ENCODE assay signal across 11 cellular contexts in genomic region chr15:96360581-96361308, GRCh38. TPM values are rescaled to one million over a fixed set of nuclear protein-coding genes. Genes with fewer than 3 reads are reported as not detected.
A peak's percentile ranks its signal among the peaks of the same experiment; 100 is the strongest.
DNase-seq lines count a peak whose midpoint lies in the region; TF ChIP-seq lines count a peak whose summit lies in the region.
"Had no signal": no experiment of that assay in that cellular context is flagged by ENCODE, and none has a peak within 500 bp of the region (broad histone marks: within the 10 kb centered on the region; RNA-seq: fewer than 3 reads in every experiment).

No MANE protein-coding gene starts in this region.

- H3K9ac ChIP-seq in stomach smooth muscle (ENCODE audit: low read length in 2 of 2), result peak overlapping the region; percentile 70 to 86

- no peaks in the 10 kb centered on the region for H3K9me2 ChIP-seq in OCI-LY7 (ENCODE audit: insufficient read depth, low read length)

- peak overlapping the region; percentile 50 to 69 for H3K27ac ChIP-seq in coronary artery
- peak overlapping the region; percentile 98 for H3K27ac ChIP-seq in stomach smooth muscle (ENCODE audit: low read length)
- H3K27ac ChIP-seq in SJCRH30, result no peak overlapping the region
- H3K27ac ChIP-seq in OCI-LY7 (ENCODE audit: low read depth, low read length, poor library complexity, severe bottlenecking), result no peak overlapping the region
- H3K27ac ChIP-seq: 22Rv1 had no signal

- no peak overlapping the region for H3K4me2 ChIP-seq in OCI-LY7 (ENCODE audit: low read length)

- H3K27me3 ChIP-seq in stomach smooth muscle (ENCODE audit: control insufficient read depth in 1 of 2, insufficient read depth in 2 of 2, low read length in 2 of 2), result no peaks in the 10 kb centered on the region
- no peaks in the 10 kb centered on the region for H3K27me3 ChIP-seq in SJCRH30
- H3K27me3 ChIP-seq: adrenal gland had no signal

- no TSS peak for BruUV-seq in OCI-LY7 (replicated peaks; lab: Mats Ljungman, UMichigan)

- no peaks in the 10 kb centered on the region for H4K20me1 ChIP-seq in OCI-LY7 (ENCODE audit: insufficient read depth, low read length)

- H3K4me3 ChIP-seq in coronary artery (peak overlapping the region; percentile 88), stomach smooth muscle (ENCODE audit: low read length in 2 of 2) (peak overlapping the region; percentile 57 to 81), SJCRH30 (no peak overlapping the region), OCI-LY7 (ENCODE audit: low read depth, low read length, poor library complexity, severe bottlenecking) (no peak overlapping the region)

- no peak overlapping the region for H2AFZ ChIP-seq in OCI-LY7 (ENCODE audit: low read length)

- DNase-seq in NCI-H2227 (lab: John Stamatoyannopoulos, UW; ENCODE audit: unreplicated experiment) (peak; percentile 77), NCI-H2227 treated with DMSO at 0.1 percent for 48 hours (lab: John Stamatoyannopoulos, UW) (no peak), coronary artery (ENCODE audit: low spot score) (no peak), left kidney (ENCODE audit: low read depth, low spot score) (peak; percentile 89), SJCRH30 (no peak), OCI-LY7 (ENCODE audit: low spot score) (no peak)
- DNase-seq in activated T-cell treated with anti-CD3 and anti-CD28 coated beads, Interleukin-2, amount 50 U/mL, for 48 hours, result no peak
- DNase-seq: activated CD4-positive, alpha-beta T cell treated with anti-CD3 and anti-CD28 coated beads for 4 hours had no signal

- H3K36me3 ChIP-seq in stomach smooth muscle (ENCODE audit: control insufficient read depth in 2 of 2, insufficient read depth in 2 of 2, low read length in 2 of 2) (no peaks in the 10 kb centered on the region), SJCRH30 (no peaks in the 10 kb centered on the region), OCI-LY7 (ENCODE audit: insufficient read depth, low read length) (no peaks in the 10 kb centered on the region)
- H3K36me3 ChIP-seq: adrenal gland had no signal

- CTCF ChIA-PET in OCI-LY7 (lab: Charles Lee; ENCODE audit: unreplicated experiment), result no interaction called here

- H3K4me1 ChIP-seq in stomach smooth muscle (ENCODE audit: control insufficient read depth, insufficient read depth, low read length), result peaks cover 39% of the 10 kb centered on the region
- H3K4me1 ChIP-seq in SJCRH30, result peaks cover 4% of the 10 kb centered on the region; the same call in 1 of the 2 replicates
- H3K4me1 ChIP-seq in OCI-LY7 (ENCODE audit: insufficient read depth, low read length, poor library complexity, severe bottlenecking), result no peaks in the 10 kb centered on the region

- intact Hi-C loops in OCI-LY7 (cut with micrococcal nuclease; ENCODE audit: unreplicated experiment), result no loop called here

- H3K9me3 ChIP-seq in stomach smooth muscle (ENCODE audit: control insufficient read depth in 2 of 2, low read length in 2 of 2), result no peaks in the 10 kb centered on the region
- H3K9me3 ChIP-seq in SJCRH30 (replicated peaks), result no peaks in the 10 kb centered on the region
- no peaks in the 10 kb centered on the region for H3K9me3 ChIP-seq in OCI-LY7 (ENCODE audit: low read length)
- H3K9me3 ChIP-seq: adrenal gland had no signal

- TF ChIP-seq CTCF in coronary artery (IDR thresholded peaks at IDR 0.05) (no peak), OCI-LY7 (conservative IDR thresholded peaks at IDR 0.05; ENCODE audit: low read length) (no peak)

- POLR2A ChIA-PET in OCI-LY7 (lab: Charles Lee), result no interaction called here

- H3K79me2 ChIP-seq in OCI-LY7 (ENCODE audit: insufficient read depth, low read depth, low read length), result no peaks in the 10 kb centered on the region

RNA-seq across cellular contexts. Expression of gene NR2F2, which starts 30.2 kb away (rescaled TPM):
- 24.5 and 24.9 TPM in 2 replicates for total RNA-seq in SJCRH30 (2014; rRNA removed; shearing (Covaris generic))
- total RNA-seq in OCI-LY7 (2014; rRNA removed; shearing (Covaris generic)), result not detected in 2 replicates
- total RNA-seq in OCI-LY7 (2022), result not detected in 2 replicates

Comparison
In these comparisons a context has a peak if more than half of its experiments do, and no peak if none do; other contexts are left out.
1. DNase-seq: peak in NCI-H2227 (single experiment) and left kidney (single experiment); none in NCI-H2227 treated with DMSO at 0.1 percent for 48 hours (single experiment), coronary artery (single experiment), activated T-cell treated with anti-CD3 and anti-CD28 coated beads, Interleukin-2, amount 50 U/mL, for 48 hours (0 of 2), SJCRH30 (0 of 2) and OCI-LY7 (single experiment).
2. H3K27ac ChIP-seq: peak in coronary artery (2 of 2) and stomach smooth muscle (single experiment); none in SJCRH30 (single experiment) and OCI-LY7 (single experiment).
3. H3K4me3 ChIP-seq: peak in coronary artery (single experiment) and stomach smooth muscle (2 of 2); none in SJCRH30 (single experiment) and OCI-LY7 (single experiment).
4. RNA of gene NR2F2, which starts 30.2 kb away (total RNA-seq): 24.5 to 24.9 TPM in SJCRH30; not detected in OCI-LY7; every median in the first group is over 10 times any median in the second.